Comparison of ENCODE assay signal across 16 cellular contexts in the genomic region with DNA sequence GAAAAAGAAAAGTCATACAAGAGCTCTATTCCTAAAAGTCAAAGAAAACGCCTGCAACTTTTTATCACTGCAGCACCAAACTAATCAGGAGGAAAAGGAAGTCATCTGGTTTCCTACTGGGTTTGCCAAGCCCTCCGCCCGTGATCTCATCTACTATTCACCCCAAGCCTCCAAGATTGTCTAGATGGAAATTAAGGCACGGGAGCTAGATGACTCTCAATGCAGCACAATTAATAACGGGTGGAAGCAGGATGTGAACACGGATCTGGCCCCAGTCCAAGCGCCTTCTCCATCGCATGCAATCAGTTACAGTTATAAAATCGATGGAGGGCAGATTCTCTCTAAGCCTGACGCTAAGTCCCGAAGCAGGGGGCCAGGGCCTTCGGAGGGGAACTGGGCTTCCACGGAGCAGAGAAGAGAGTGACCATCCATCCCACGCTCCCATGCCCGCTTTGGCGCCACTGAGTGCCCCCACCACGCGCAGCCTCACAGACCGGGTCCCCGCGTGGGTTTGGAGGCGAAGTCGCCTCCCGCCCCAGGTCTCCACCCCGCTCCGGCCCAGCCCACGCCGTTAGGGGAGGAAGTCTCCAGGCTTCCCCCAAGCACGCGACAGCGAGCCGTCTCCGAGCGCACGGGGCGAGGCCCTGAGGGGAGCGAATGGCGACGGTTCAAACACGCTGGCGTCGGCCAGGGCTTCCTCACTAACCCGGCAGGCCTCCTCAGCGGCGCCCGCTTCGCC. TPM values are rescaled to one million over a fixed set of nuclear protein-coding genes. Genes with fewer than 3 reads are reported as not detected.
A peak's percentile ranks its signal among the peaks of the same experiment; 100 is the strongest.
DNase-seq lines count a peak whose midpoint lies in the region; ATAC-seq and TF ChIP-seq lines count a peak whose summit lies in the region.
"Had no signal": no experiment of that assay in that cellular context is flagged by ENCODE, and none has a peak within 500 bp of the region (broad histone marks: within the 10 kb centered on the region; RNA-seq: fewer than 3 reads in every experiment).

No MANE protein-coding gene starts in this region.

- intact Hi-C loops in right cardiac atrium (cut with DNase I) = loop anchor here in 1 of 4 donors (10.0 kb wide), 2 partner anchors 303 to 343 kb away; no protein-coding TSS in a partner anchor

- TF ChIP-seq CTCF in mesothelial cell of epicardium (IDR thresholded peaks at IDR 0.05; ENCODE audit: unreplicated experiment) = no peak

- H3K4me1 Mint-ChIP-seq in stimulated activated naive CD8-positive, alpha-beta T cell treated with anti-CD3 and anti-CD28 coated beads, Interleukin-15, Interleukin-2, amounts not matched to agents 100 ng/mL and 50 ng/mL, for 24 hours (ENCODE audit: low read depth) = peaks cover 33% of the 10 kb centered on the region
- H3K4me1 Mint-ChIP-seq in T-helper 17 cell (peaks cover 17% of the 10 kb centered on the region), mesothelial cell of epicardium (peaks cover 24% of the 10 kb centered on the region)
- peaks cover 26% of the 10 kb centered on the region for H3K4me1 Mint-ChIP-seq in activated CD8-positive, alpha-beta memory T cell treated with anti-CD3 and anti-CD28 coated beads, Interleukin-2, amount 10 ng/mL, durations not matched to agents 7 days and 5 days

- H3K27me3 Mint-ChIP-seq in stimulated activated naive CD8-positive, alpha-beta T cell treated with anti-CD3 and anti-CD28 coated beads, Interleukin-15, Interleukin-2, amounts not matched to agents 100 ng/mL and 50 ng/mL, for 24 hours = no peaks in the 10 kb centered on the region
- H3K27me3 Mint-ChIP-seq in T-helper 17 cell (no peaks in the 10 kb centered on the region), mesothelial cell of epicardium (ENCODE audit: low read depth) (no peaks in the 10 kb centered on the region)
- H3K27me3 Mint-ChIP-seq in activated CD8-positive, alpha-beta memory T cell treated with anti-CD3 and anti-CD28 coated beads, Interleukin-2, amount 10 ng/mL, durations not matched to agents 7 days and 5 days = no peaks in the 10 kb centered on the region
- H3K27me3 Mint-ChIP-seq: stimulated activated naive B cell treated with anti-CD40 and anti-IgM and Interleukin-4, amounts not matched to agents 10 μg/mL and 1 μg/mL and 100 μg/mL, for 72 hours had no signal

- ATAC-seq in stimulated activated naive CD8-positive, alpha-beta T cell treated with anti-CD3 and anti-CD28 coated beads, Interleukin-15, Interleukin-2, amounts not matched to agents 100 U/mL and 50 U/mL, for 24 hours = no peak
- ATAC-seq in T-helper 17 cell (no peak), right cardiac atrium (peak in 1 of 2 donors; percentile 71), GM19324 (IDR thresholded peaks at IDR 0.05; ENCODE audit: low FRiP score, unreplicated experiment) (no peak)
- ATAC-seq in activated CD8-positive, alpha-beta memory T cell treated with anti-CD3 and anti-CD28 coated beads, Interleukin-2, amount 10 ng/mL, durations not matched to agents 7 days and 5 days = no peak
- ATAC-seq: Panc1; stimulated activated naive B cell treated with anti-CD40 and anti-IgM and Interleukin-4, amounts not matched to agents 10 μg/mL and 1 μg/mL and 100 μg/mL, for 72 hours had no signal

- H3K27me3 ChIP-seq in right cardiac atrium (ENCODE audit: control insufficient read depth, insufficient read depth) = no peaks in the 10 kb centered on the region
- H3K27me3 ChIP-seq: right lobe of liver had no signal

- 65% methylated on average over 47 of the region's 47 CpGs for WGBS in right cardiac atrium

- H3K9me3 ChIP-seq in T-helper 17 cell (ENCODE audit: control insufficient read depth, low read length, poor library complexity, severe bottlenecking) (no peaks in the 10 kb centered on the region), right cardiac atrium (ENCODE audit: control insufficient read depth, low read length) (no peaks in the 10 kb centered on the region)
- H3K9me3 ChIP-seq: right lobe of liver had no signal

- H3K4me1 ChIP-seq in right cardiac atrium (ENCODE audit: control insufficient read depth, insufficient read depth, low read length) = peaks cover 4% of the 10 kb centered on the region

- DNase-seq in stimulated activated naive CD8-positive, alpha-beta T cell treated with anti-CD3 and anti-CD28 coated beads, Interleukin-15, Interleukin-2, amounts not matched to agents 100 U/mL and 50 U/mL, for 24 hours = no peak
- DNase-seq in T-helper 17 cell (no peak), right cardiac atrium (peak; percentile 56 to 75 (median 73)), NCI-H1930 (lab: John Stamatoyannopoulos, UW) (no peak), mesothelial cell of epicardium (ENCODE audit: low spot score in 2 of 2, unreplicated experiment in 2 of 2) (no peak)
- DNase-seq in activated CD8-positive, alpha-beta memory T cell treated with anti-CD3 and anti-CD28 coated beads, Interleukin-2, amount 10 ng/mL, durations not matched to agents 7 days and 5 days = no peak
- DNase-seq: NCI-H146; NCI-H510A treated with DMSO at 0.1 percent for 48 hours; stimulated activated CD4-positive, alpha-beta T cell treated with anti-CD3 and anti-CD28 coated beads, Interleukin-4, amount 100 ng/mL, for 4 hours; stimulated activated naive B cell treated with anti-CD40 and anti-IgM and Interleukin-4, amounts not matched to agents 10 μg/mL and 1 μg/mL and 100 μg/mL, for 72 hours; T-helper 9 cell had no signal

- no peaks in the 10 kb centered on the region for H3K9me3 Mint-ChIP-seq in stimulated activated naive CD8-positive, alpha-beta T cell treated with anti-CD3 and anti-CD28 coated beads, Interleukin-15, Interleukin-2, amounts not matched to agents 100 ng/mL and 50 ng/mL, for 24 hours
- H3K9me3 Mint-ChIP-seq in mesothelial cell of epicardium = no peaks in the 10 kb centered on the region
- no peaks in the 10 kb centered on the region for H3K9me3 Mint-ChIP-seq in activated CD8-positive, alpha-beta memory T cell treated with anti-CD3 and anti-CD28 coated beads, Interleukin-2, amount 10 ng/mL, durations not matched to agents 7 days and 5 days (ENCODE audit: low read depth)
- H3K9me3 Mint-ChIP-seq: stimulated activated naive B cell treated with anti-CD40 and anti-IgM and Interleukin-4, amounts not matched to agents 10 μg/mL and 1 μg/mL and 100 μg/mL, for 72 hours had no signal

- H3K27ac Mint-ChIP-seq in stimulated activated naive CD8-positive, alpha-beta T cell treated with anti-CD3 and anti-CD28 coated beads, Interleukin-15, Interleukin-2, amounts not matched to agents 100 ng/mL and 50 ng/mL, for 24 hours = peak overlapping the region; percentile 17
- H3K27ac Mint-ChIP-seq in T-helper 17 cell (peak overlapping the region; percentile 66), mesothelial cell of epicardium (no peak overlapping the region)
- H3K27ac Mint-ChIP-seq in activated CD8-positive, alpha-beta memory T cell treated with anti-CD3 and anti-CD28 coated beads, Interleukin-2, amount 10 ng/mL, durations not matched to agents 7 days and 5 days = no peak overlapping the region
- H3K27ac Mint-ChIP-seq: stimulated activated naive B cell treated with anti-CD40 and anti-IgM and Interleukin-4, amounts not matched to agents 10 μg/mL and 1 μg/mL and 100 μg/mL, for 72 hours had no signal

- peaks cover 22% of the 10 kb centered on the region for H3K36me3 Mint-ChIP-seq in stimulated activated naive CD8-positive, alpha-beta T cell treated with anti-CD3 and anti-CD28 coated beads, Interleukin-15, Interleukin-2, amounts not matched to agents 100 ng/mL and 50 ng/mL, for 24 hours (ENCODE audit: low read depth)
- H3K36me3 Mint-ChIP-seq in T-helper 17 cell (ENCODE audit: low read depth) (peaks cover 2% of the 10 kb centered on the region), mesothelial cell of epicardium (no peaks in the 10 kb centered on the region)
- H3K36me3 Mint-ChIP-seq in activated CD8-positive, alpha-beta memory T cell treated with anti-CD3 and anti-CD28 coated beads, Interleukin-2, amount 10 ng/mL, durations not matched to agents 7 days and 5 days = peaks cover 17% of the 10 kb centered on the region

- no peak overlapping the region for H3K27ac ChIP-seq in right cardiac atrium (ENCODE audit: low read length)
- H3K27ac ChIP-seq: KMS-11, right lobe of liver had no signal

- H3K4me3 Mint-ChIP-seq in stimulated activated naive CD8-positive, alpha-beta T cell treated with anti-CD3 and anti-CD28 coated beads, Interleukin-15, Interleukin-2, amounts not matched to agents 100 ng/mL and 50 ng/mL, for 24 hours = no peak overlapping the region
- no peak overlapping the region for H3K4me3 Mint-ChIP-seq in T-helper 17 cell
- H3K4me3 Mint-ChIP-seq in mesothelial cell of epicardium = no peak overlapping the region
- H3K4me3 Mint-ChIP-seq in activated CD8-positive, alpha-beta memory T cell treated with anti-CD3 and anti-CD28 coated beads, Interleukin-2, amount 10 ng/mL, durations not matched to agents 7 days and 5 days = no peak overlapping the region

- CTCF ChIA-PET in activated CD8-positive, alpha-beta memory T cell treated with anti-CD3 and anti-CD28 coated beads, Interleukin-2, amount 10 ng/mL, durations not matched to agents 7 days and 5 days (lab: Charles Lee) = interaction anchor here (1.3 kb wide), 1 partner anchor 12 kb away, joined by 5 read pairs; no protein-coding TSS in a partner anchor

- H3K4me3 ChIP-seq in right cardiac atrium (ENCODE audit: low read length) = no peak overlapping the region
- H3K4me3 ChIP-seq: right lobe of liver had no signal

RNA-seq across cellular contexts. Expression of a gene that starts 1.8 kb away (rescaled TPM):
- total RNA-seq in T-helper 17 cell (under 1 TPM; 0.20 to 0.37 TPM), right cardiac atrium (under 1 TPM; 0.21 to 0.42 (median 0.38) TPM), mesothelial cell of epicardium (3.8 to 5.1 TPM (median 5.0 TPM) in 3 replicates)
- 0.18 TPM for polyA plus RNA-seq in right cardiac atrium
- under 1 TPM; 0.21 to 0.47 TPM for total RNA-seq in activated CD8-positive, alpha-beta memory T cell treated with anti-CD3 and anti-CD28 coated beads, Interleukin-2, amount 10 ng/mL, durations not matched to agents 7 days and 5 days

RNA-seq across cellular contexts. Expression of a gene that starts 1.8 kb away (rescaled TPM):
- total RNA-seq in T-helper 17 cell (10 to 100 TPM; 30.3 to 30.6 TPM), right cardiac atrium (10 to 100 TPM; 10.5 to 12.5 (median 11.5) TPM), mesothelial cell of epicardium (34.6 to 35.3 TPM (median 35.2 TPM) in 3 replicates)
- 4.7 TPM for polyA plus RNA-seq in right cardiac atrium
- 10 to 100 TPM; 49.1 to 50.4 TPM for total RNA-seq in activated CD8-positive, alpha-beta memory T cell treated with anti-CD3 and anti-CD28 coated beads, Interleukin-2, amount 10 ng/mL, durations not matched to agents 7 days and 5 days

Comparison
In these comparisons a context has a peak if more than half of its experiments do, and no peak if none do; other contexts are left out.
1. H3K27ac Mint-ChIP-seq: peak in stimulated activated naive CD8-positive, alpha-beta T cell treated with anti-CD3 and anti-CD28 coated beads, Interleukin-15, Interleukin-2, amounts not matched to agents 100 ng/mL and 50 ng/mL, for 24 hours (single experiment) and T-helper 17 cell (single experiment); none in mesothelial cell of epicardium (single experiment) and activated CD8-positive, alpha-beta memory T cell treated with anti-CD3 and anti-CD28 coated beads, Interleukin-2, amount 10 ng/mL, durations not matched to agents 7 days and 5 days (single experiment).
2. DNase-seq: peak in right cardiac atrium (3 of 3); none in stimulated activated naive CD8-positive, alpha-beta T cell treated with anti-CD3 and anti-CD28 coated beads, Interleukin-15, Interleukin-2, amounts not matched to agents 100 U/mL and 50 U/mL, for 24 hours (single experiment), T-helper 17 cell (0 of 3), NCI-H1930 (0 of 2), mesothelial cell of epicardium (0 of 2) and activated CD8-positive, alpha-beta memory T cell treated with anti-CD3 and anti-CD28 coated beads, Interleukin-2, amount 10 ng/mL, durations not matched to agents 7 days and 5 days (single experiment).